Comparison of ENCODE assay signal across 19 cellular contexts in the genomic region with DNA sequence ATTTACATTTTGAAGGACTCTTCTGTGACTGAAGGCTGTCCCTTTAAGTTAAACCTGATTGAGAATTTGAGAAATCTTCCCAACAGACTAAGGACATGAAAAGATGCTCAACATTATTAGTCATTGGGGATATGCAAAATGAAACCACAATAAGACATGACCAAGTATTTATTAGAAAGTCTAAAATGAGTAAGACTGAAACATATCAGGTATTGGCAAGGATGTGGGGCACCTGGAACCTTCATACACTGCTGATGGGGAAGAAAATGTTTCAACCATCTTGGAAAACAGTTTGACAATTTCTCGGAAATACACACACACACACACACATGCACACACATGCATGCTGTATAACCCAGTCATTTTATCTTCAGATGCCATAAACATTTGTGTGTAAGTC.
DNase-seq lines count a peak whose midpoint lies in the region; ATAC-seq, FAIRE-seq and TF ChIP-seq lines count a peak whose summit lies in the region.
"Had no signal": no experiment of that assay in that cellular context is flagged by ENCODE, and none has a peak within 500 bp of the region (broad histone marks: within the 10 kb centered on the region; RNA-seq: fewer than 3 reads in every experiment).

No MANE protein-coding gene starts in this region.

- no peak overlapping the region for H3K4me3 ChIP-seq in GM12878
- H3K4me3 ChIP-seq in spleen, result no peak overlapping the region
- H3K4me3 ChIP-seq in upper lobe of right lung, result no peak overlapping the region
- H3K4me3 ChIP-seq: right lobe of liver had no signal

- H3K9me3 ChIP-seq in GM12878 (replicated peaks; ENCODE audit: control insufficient read depth, insufficient read depth, low read length) (no peaks in the 10 kb centered on the region), spleen (no peaks in the 10 kb centered on the region), upper lobe of right lung (no peaks in the 10 kb centered on the region)
- H3K9me3 ChIP-seq: right lobe of liver had no signal

- H2AFZ ChIP-seq in GM12878 (ENCODE audit: control insufficient read depth, low read depth, low read length), result no peak overlapping the region

- H3K27me3 ChIP-seq in GM12878 (replicated peaks in 1 of 2; ENCODE audit: control insufficient read depth in 2 of 2, insufficient read depth in 2 of 2, low read length in 1 of 2) (no peaks in the 10 kb centered on the region), spleen (replicated peaks in 1 of 7) (no peaks in the 10 kb centered on the region), upper lobe of right lung (no peaks in the 10 kb centered on the region)
- H3K27me3 ChIP-seq: right lobe of liver had no signal

- no peak for TF ChIP-seq POLR2A in GM12878 (IDR thresholded peaks at IDR 0.05; ENCODE audit: low read depth, low read length)
- no peak for TF ChIP-seq POLR2A in spleen (IDR thresholded peaks at IDR 0.05)

- SMC1A ChIA-PET in GM12878 (lab: Charles Lee; ENCODE audit: uncharacterized antibody, unreplicated experiment), result interaction anchor here (1.0 kb wide), 1 partner anchor 80 kb away, joined by 3 read pairs; no protein-coding TSS in a partner anchor

- intact Hi-C loops in GM12878 (cut with micrococcal nuclease; ENCODE audit: unreplicated experiment), result loop anchor here (5.0 kb wide), 1 partner anchor 79 kb away; no protein-coding TSS in a partner anchor
- intact Hi-C loops in spleen (cut with DNase I; ENCODE audit: low total_unique reads), result no loop called here
- intact Hi-C loops in upper lobe of right lung (cut with DNase I), result no loop called here

- FAIRE-seq in GM12878 (lab: Jason Lieb, UNC), result peak; percentile 69
- FAIRE-seq: G401.6 had no signal

- H3K27ac ChIP-seq in GM12878 (ENCODE audit: control insufficient read depth, insufficient read depth) (no peak overlapping the region), spleen (no peak overlapping the region), upper lobe of right lung (no peak overlapping the region)
- H3K27ac ChIP-seq: HL-60, KMS-11, right lobe of liver had no signal

- in situ Hi-C loops in GM12878 (cut with MboI), result no loop called here

- ATAC-seq in GM18498 (IDR thresholded peaks at IDR 0.05; ENCODE audit: unreplicated experiment), result peak; percentile 69
- ATAC-seq in GM19035 (IDR thresholded peaks at IDR 0.05; ENCODE audit: unreplicated experiment), result peak; percentile 76
- peak; percentile 64 for ATAC-seq in HG02885 (IDR thresholded peaks at IDR 0.05; ENCODE audit: poor library complexity, unreplicated experiment)
- peak; percentile 87 for ATAC-seq in GM12878
- no peak for ATAC-seq in upper lobe of right lung
- ATAC-seq: right lobe of liver had no signal

- RAD21 ChIA-PET in GM12878 (lab: Charles Lee; ENCODE audit: unreplicated experiment), result no interaction called here

- BruUV-seq in GM12878 (replicated peaks; lab: Mats Ljungman, UMichigan), result no TSS peak

- H3K4me1 ChIP-seq in GM12878 (ENCODE audit: control insufficient read depth, insufficient read depth, low read length) (no peaks in the 10 kb centered on the region), spleen (no peaks in the 10 kb centered on the region), upper lobe of right lung (no peaks in the 10 kb centered on the region)
- H3K4me1 ChIP-seq: right lobe of liver had no signal

- no peaks in the 10 kb centered on the region for H4K20me1 ChIP-seq in GM12878 (ENCODE audit: control insufficient read depth, insufficient read depth)

- CTCF ChIA-PET in GM12878 (lab: Yijun Ruan, JAX), result no interaction called here

- no peak overlapping the region for H3K4me2 ChIP-seq in GM12878 (ENCODE audit: control insufficient read depth, insufficient read depth)
- H3K4me2 ChIP-seq: KMS-11 had no signal

- POLR2A ChIA-PET in GM12878 (lab: Charles Lee), result no interaction called here

- WGBS in GM12878 (ENCODE audit: insufficient coverage, insufficient replicate concordance, low lambda C conversion rate, missing lambda C conversion rate), result 63% methylated on average over 1 of the region's 1 CpG
- WGBS in spleen, 5 donors, result 77 to 94% (median 87%) methylated on average over 1 of the region's 1 CpG

- no peak; a peak in 1 of 4 replicates for TF ChIP-seq EP300 in GM12878 (IDR thresholded peaks at IDR 0.05; ENCODE audit: borderline replicate concordance in 1 of 2, control insufficient read depth in 1 of 2, low read depth in 2 of 2, low read length in 2 of 2)

- no peaks in the 10 kb centered on the region for H3K79me2 ChIP-seq in GM12878 (ENCODE audit: control insufficient read depth, insufficient read depth, low read length)

- H3K36me3 ChIP-seq in GM12878 (ENCODE audit: control insufficient read depth in 2 of 2, insufficient read depth in 2 of 2, low read length in 1 of 2), result no peaks in the 10 kb centered on the region
- no peaks in the 10 kb centered on the region for H3K36me3 ChIP-seq in spleen
- H3K36me3 ChIP-seq in upper lobe of right lung, result no peaks in the 10 kb centered on the region
- H3K36me3 ChIP-seq: right lobe of liver had no signal

- 0 out of 2 replicates have a peak, but pooled peaks have one; percentile 4 for TF ChIP-seq RAD21 in GM12878 (IDR thresholded peaks at IDR 0.05; ENCODE audit: insufficient read depth, low read depth, low read length)

- TF ChIP-seq CTCF in GM12878 (IDR thresholded peaks at IDR 0.05 in 2 of 3, conservative IDR thresholded peaks at IDR 0.05 in 1 of 3; ENCODE audit: control insufficient read depth in 2 of 3, extremely low read depth in 1 of 3, insufficient read depth in 1 of 3, low read depth in 3 of 3, low read length in 3 of 3) (no peak), spleen (IDR thresholded peaks at IDR 0.05 in 8 of 11, conservative IDR thresholded peaks at IDR 0.05 in 3 of 11) (no peak), upper lobe of right lung (IDR thresholded peaks at IDR 0.05) (no peak)

- DNase-seq in GM12878 (ENCODE audit: low read depth, low spot score), result peak; percentile 15
- no peak for DNase-seq in spleen
- DNase-seq in NCI-H82 treated with DMSO at 0.1 percent for 48 hours (lab: John Stamatoyannopoulos, UW; ENCODE audit: unreplicated experiment), result no peak
- no peak for DNase-seq in upper lobe of right lung
- no peak for DNase-seq in mucosa of gallbladder (ENCODE audit: low spot score)
- DNase-seq: activated gamma-delta T cell treated with Interleukin-2 at 50 U/mL for 16 hours; cortex of kidney; glutamatergic neuron; midbrain; NCI-H1105 treated with DMSO at 0.1 percent for 48 hours; NCI-H2171 treated with DMSO at 0.1 percent for 48 hours; right lobe of liver; stimulated activated CD4-positive, alpha-beta T cell treated with anti-CD3 and anti-CD28 coated beads, Interleukin-4, amount 100 ng/mL, for 1 hour had no signal

- H3K9ac ChIP-seq in GM12878 (ENCODE audit: control insufficient read depth, insufficient read depth, low read length), result no peak overlapping the region
- H3K9ac ChIP-seq: KMS-11 had no signal

TF ChIP-seq in GM12878, 131 proteins besides CTCF, POLR2A, EP300 and RAD21 (continues in another document):
- TF ChIP-seq NFIC (IDR thresholded peaks at IDR 0.05; ENCODE audit: low read depth, low read length) (peak; percentile 65; the same call in 1 of the 2 replicates), FOS (IDR thresholded peaks at IDR 0.05; ENCODE audit: borderline replicate concordance, extremely low read depth, insufficient read length) (no peak), IKZF2 (IDR thresholded peaks at IDR 0.05) (peak in 1 of 2 experiments; percentile 34; a peak in 1 of 4 replicates), TCF7 (IDR thresholded peaks at IDR 0.05; ENCODE audit: borderline replicate concordance) (no peak), MYB (IDR thresholded peaks at IDR 0.05; ENCODE audit: borderline replicate concordance, low read depth, low read length) (no peak), MTA2 (IDR thresholded peaks at IDR 0.05; ENCODE audit: low read depth) (no peak), JUND (IDR thresholded peaks at IDR 0.05; ENCODE audit: low read depth, low read length) (no peak)
- TF ChIP-seq, protein P1, sequence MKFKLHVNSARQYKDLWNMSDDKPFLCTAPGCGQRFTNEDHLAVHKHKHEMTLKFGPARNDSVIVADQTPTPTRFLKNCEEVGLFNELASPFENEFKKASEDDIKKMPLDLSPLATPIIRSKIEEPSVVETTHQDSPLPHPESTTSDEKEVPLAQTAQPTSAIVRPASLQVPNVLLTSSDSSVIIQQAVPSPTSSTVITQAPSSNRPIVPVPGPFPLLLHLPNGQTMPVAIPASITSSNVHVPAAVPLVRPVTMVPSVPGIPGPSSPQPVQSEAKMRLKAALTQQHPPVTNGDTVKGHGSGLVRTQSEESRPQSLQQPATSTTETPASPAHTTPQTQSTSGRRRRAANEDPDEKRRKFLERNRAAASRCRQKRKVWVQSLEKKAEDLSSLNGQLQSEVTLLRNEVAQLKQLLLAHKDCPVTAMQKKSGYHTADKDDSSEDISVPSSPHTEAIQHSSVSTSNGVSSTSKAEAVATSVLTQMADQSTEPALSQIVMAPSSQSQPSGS (IDR thresholded peaks at IDR 0.05; ENCODE audit: low read length), result 0 out of 2 replicates have a peak, but pooled peaks have one; percentile 67
- TF ChIP-seq, protein P2, sequence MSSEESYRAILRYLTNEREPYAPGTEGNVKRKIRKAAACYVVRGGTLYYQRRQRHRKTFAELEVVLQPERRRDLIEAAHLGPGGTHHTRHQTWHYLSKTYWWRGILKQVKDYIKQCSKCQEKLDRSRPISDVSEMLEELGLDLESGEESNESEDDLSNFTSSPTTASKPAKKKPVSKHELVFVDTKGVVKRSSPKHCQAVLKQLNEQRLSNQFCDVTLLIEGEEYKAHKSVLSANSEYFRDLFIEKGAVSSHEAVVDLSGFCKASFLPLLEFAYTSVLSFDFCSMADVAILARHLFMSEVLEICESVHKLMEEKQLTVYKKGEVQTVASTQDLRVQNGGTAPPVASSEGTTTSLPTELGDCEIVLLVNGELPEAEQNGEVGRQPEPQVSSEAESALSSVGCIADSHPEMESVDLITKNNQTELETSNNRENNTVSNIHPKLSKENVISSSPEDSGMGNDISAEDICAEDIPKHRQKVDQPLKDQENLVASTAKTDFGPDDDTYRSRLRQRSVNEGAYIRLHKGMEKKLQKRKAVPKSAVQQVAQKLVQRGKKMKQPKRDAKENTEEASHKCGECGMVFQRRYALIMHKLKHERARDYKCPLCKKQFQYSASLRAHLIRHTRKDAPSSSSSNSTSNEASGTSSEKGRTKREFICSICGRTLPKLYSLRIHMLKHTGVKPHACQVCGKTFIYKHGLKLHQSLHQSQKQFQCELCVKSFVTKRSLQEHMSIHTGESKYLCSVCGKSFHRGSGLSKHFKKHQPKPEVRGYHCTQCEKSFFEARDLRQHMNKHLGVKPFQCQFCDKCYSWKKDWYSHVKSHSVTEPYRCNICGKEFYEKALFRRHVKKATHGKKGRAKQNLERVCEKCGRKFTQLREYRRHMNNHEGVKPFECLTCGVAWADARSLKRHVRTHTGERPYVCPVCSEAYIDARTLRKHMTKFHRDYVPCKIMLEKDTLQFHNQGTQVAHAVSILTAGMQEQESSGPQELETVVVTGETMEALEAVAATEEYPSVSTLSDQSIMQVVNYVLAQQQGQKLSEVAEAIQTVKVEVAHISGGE (CRISPR knock-in tag; IDR thresholded peaks at IDR 0.05), result no peak
